In the genomic region with DNA sequence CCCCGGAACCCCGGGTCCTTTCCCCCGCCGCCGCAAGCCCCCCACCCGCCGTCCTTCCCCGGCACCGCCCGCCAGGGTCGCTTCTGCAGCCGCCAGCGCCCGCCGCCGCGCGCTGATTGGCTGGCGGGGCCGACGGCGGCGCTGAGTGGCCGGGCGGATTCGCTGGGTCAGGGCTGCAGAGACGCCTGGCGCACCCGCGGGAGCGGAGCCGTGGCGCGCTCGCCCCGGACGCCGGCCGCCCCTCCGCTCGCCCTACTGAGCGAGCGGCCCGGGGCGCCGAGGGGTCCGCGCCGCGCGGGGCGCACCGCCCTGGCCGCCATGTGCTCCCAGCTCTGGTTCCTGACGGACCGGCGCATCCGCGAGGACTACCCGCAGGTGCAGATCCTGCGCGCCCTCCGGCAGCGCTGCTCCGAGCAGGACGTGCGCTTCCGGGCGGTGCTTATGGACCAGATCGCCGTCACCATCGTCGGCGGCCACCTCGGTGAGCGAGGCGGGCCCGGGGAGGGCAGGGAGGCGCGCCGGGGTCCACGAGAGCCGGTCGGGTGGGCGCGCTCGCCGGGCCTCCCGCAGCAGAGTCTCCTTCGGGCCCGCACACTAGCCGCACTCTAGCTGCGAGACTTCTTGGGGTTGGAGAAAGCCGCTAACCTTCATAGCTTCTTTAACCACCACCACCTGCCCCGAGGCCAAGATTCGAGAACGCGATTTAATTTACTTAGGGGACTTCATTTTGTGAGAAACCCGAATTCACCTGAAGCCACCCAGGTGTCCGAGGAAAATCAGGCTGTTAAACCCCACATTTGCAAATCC, we compare ENCODE assay signal across 8 cellular contexts. TPM values are rescaled to one million over a fixed set of nuclear protein-coding genes. Genes with fewer than 3 reads are reported as not detected.
DNase-seq lines count a peak whose midpoint lies in the region; ATAC-seq, FAIRE-seq and TF ChIP-seq lines count a peak whose summit lies in the region.

A gene with protein sequence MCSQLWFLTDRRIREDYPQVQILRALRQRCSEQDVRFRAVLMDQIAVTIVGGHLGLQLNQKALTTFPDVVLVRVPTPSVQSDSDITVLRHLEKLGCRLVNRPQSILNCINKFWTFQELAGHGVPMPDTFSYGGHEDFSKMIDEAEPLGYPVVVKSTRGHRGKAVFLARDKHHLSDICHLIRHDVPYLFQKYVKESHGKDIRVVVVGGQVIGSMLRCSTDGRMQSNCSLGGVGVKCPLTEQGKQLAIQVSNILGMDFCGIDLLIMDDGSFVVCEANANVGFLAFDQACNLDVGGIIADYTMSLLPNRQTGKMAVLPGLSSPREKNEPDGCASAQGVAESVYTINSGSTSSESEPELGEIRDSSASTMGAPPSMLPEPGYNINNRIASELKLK (plus strand): TSS at position 176 of the 807 bp plus-strand sequence. CDS start 143 bp downstream, at position 319.

- no peak within 1 kb of the TSS for H3K4me3 ChIP-seq in KMS-11 (IDR thresholded peaks at IDR 0.05; ENCODE audit: insufficient read depth, low read depth, low read length)
- peak within 1 kb of the TSS; percentile 36 for H3K4me3 ChIP-seq in brain microvascular endothelial cell (ENCODE audit: low read depth, low read length)
- H3K4me3 ChIP-seq in spleen = peak within 1 kb of the TSS; percentile 48 to 86 (median 60)

- H3K79me2 ChIP-seq in KMS-11 (ENCODE audit: insufficient read depth, low read depth) = no peaks in the 10 kb centered on the region

- H3K4me1 ChIP-seq in KMS-11 (ENCODE audit: low read depth, poor library complexity, severe bottlenecking) (peaks cover 5% of the 10 kb centered on the region), spleen (peaks cover 4 to 18% (median 13%) of the 10 kb centered on the region in 6 donors)

- WGBS in spleen, 5 donors = 1 to 13% (median 1%) methylated on average over 6 to 100 of the region's 100 CpGs

- no peak for TF ChIP-seq POLR2A in spleen (IDR thresholded peaks at IDR 0.05)

- peak within 1 kb of the TSS; percentile 41 for H3K4me2 ChIP-seq in KMS-11

- TF ChIP-seq CTCF in KMS-11 (conservative IDR thresholded peaks at IDR 0.05; ENCODE audit: low read depth, low read length) (no peak), brain microvascular endothelial cell (IDR thresholded peaks at IDR 0.05; ENCODE audit: low read depth, low read length, missing control alignments) (no peak), spleen (IDR thresholded peaks at IDR 0.05 in 8 of 11, conservative IDR thresholded peaks at IDR 0.05 in 3 of 11) (no peak)

- no peaks in the 10 kb centered on the region for H4K20me1 ChIP-seq in KMS-11 (ENCODE audit: insufficient read depth)

- ATAC-seq in GM21576 (IDR thresholded peaks at IDR 0.05; ENCODE audit: unreplicated experiment) = peak; percentile 70

- in situ Hi-C loops in brain microvascular endothelial cell (cut with HindIII; ENCODE audit: low pct_ligation_motif_present, low sequenced_read_pairs) = no loop called here

- peak within 1 kb of the TSS; percentile 76 for H2AFZ ChIP-seq in KMS-11 (ENCODE audit: low read depth)

- H3K27me3 ChIP-seq in KMS-11 (ENCODE audit: insufficient read depth, low read depth) (0 out of 2 replicates have a peak, but pooled peaks cover 6% of the 10 kb centered on the region), brain microvascular endothelial cell (replicated peaks) (peaks cover 11% of the 10 kb centered on the region), spleen (replicated peaks in 1 of 7) (peaks cover 0 to 67% (median 20%) of the 10 kb centered on the region in 7 donors)

- FAIRE-seq in RCC 7860 (lab: Jason Lieb, UNC) = no peak

- intact Hi-C loops in spleen (cut with DNase I; ENCODE audit: low total_unique reads) = no loop called here

- H3K36me3 ChIP-seq in KMS-11 (ENCODE audit: insufficient read depth) = no peaks in the 10 kb centered on the region
- no peaks in the 10 kb centered on the region for H3K36me3 ChIP-seq in brain microvascular endothelial cell (replicated peaks)
- no peaks in the 10 kb centered on the region for H3K36me3 ChIP-seq in spleen

- no peaks in the 10 kb centered on the region for H3K9me3 ChIP-seq in spleen

- no peak within 1 kb of the TSS for H3K9ac ChIP-seq in KMS-11

- peak; percentile 36 for DNase-seq in EL
- peak; percentile 1 for DNase-seq in T follicular helper cell (ENCODE audit: low read depth)
- DNase-seq in brain microvascular endothelial cell = no peak
- peak; percentile 52 for DNase-seq in inferior parietal cortex (ENCODE audit: extremely low spot score)
- DNase-seq in spleen = peak; percentile 81
- no peak for DNase-seq in RCC 7860 (ENCODE audit: low spot score)

- H3K27ac ChIP-seq in KMS-11 (no peak within 1 kb of the TSS), brain microvascular endothelial cell (no peak within 1 kb of the TSS), spleen (no peak within 1 kb of the TSS)

RNA-seq across cellular contexts. Expression of the gene that starts here (rescaled TPM):
- 1 to 10 TPM in 2 of 7 donors, under 1 TPM in 5; 0.13 to 1.4 (median 0.68) TPM for total RNA-seq in spleen
- polyA plus RNA-seq in spleen = under 1 TPM; 0.06 to 0.13 (median 0.07) TPM

Comparison
In these comparisons a context has a peak if more than half of its experiments do, and no peak if none do; other contexts are left out.
1. DNase-seq: peak in EL (single experiment), T follicular helper cell (single experiment), inferior parietal cortex (single experiment) and spleen (single experiment); none in brain microvascular endothelial cell (single experiment) and RCC 7860 (single experiment).